In the genomic region with DNA sequence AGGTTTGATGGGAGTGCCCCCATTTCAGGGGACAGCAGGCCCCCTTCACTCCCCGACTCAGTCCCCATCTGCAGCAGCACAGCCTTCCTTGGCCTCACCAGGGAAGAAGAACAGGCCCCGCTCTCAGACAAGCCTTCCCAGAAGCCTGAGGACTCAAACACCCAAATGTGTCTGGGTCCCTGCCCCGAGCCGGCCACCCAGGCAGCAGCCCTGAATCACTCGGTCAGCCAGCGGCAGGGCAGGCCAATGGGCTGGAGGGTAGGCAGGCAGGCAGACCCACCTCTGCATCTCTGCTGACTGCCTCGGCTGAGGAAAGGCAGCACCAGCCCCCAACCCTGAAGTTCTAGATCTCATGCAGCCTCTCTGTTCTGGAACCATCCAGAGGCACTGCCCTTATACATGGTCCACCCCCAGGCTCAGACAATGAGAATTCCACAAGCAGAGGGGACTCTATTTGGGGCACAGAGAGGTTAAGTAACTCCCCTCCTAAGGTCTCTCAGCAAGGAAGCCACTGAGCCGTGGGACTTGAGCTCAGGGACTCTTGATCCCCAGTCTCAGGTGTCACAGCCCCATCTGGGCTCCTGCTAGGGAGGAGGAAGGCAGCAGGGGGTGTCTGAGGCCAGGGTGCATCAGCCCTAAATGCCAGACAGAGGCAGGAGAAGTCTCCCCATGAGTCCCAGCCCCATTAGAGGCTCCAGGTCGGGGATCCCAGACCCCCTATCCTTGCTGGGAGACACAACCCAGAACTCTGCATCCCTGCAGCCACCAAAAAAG, we compare ENCODE assay signal across 10 cellular contexts. TPM values are rescaled to one million over a fixed set of nuclear protein-coding genes. Genes with fewer than 3 reads are reported as not detected.
DNase-seq lines count a peak whose midpoint lies in the region; ATAC-seq and TF ChIP-seq lines count a peak whose summit lies in the region.
"Had no signal": no experiment of that assay in that cellular context is flagged by ENCODE, and none has a peak within 500 bp of the region (broad histone marks: within the 10 kb centered on the region; RNA-seq: fewer than 3 reads in every experiment).

No MANE protein-coding gene starts in this region.

- H2BK120ac ChIP-seq in neuronal stem cell (ENCODE audit: low read depth, low read length), result no peak overlapping the region

- H3K9ac ChIP-seq in KMS-11 (no peak overlapping the region), neuronal stem cell (ENCODE audit: low read depth, low read length, poor library complexity) (no peak overlapping the region)

- no peaks in the 10 kb centered on the region for H3K27me3 Mint-ChIP-seq in activated T-helper 17 cell treated with anti-CD3 and anti-CD28 coated beads, Interleukin-2, amount 50 U/mL, for 72 hours

- TF ChIP-seq CTCF in GM12875 (IDR thresholded peaks at IDR 0.05; ENCODE audit: borderline replicate concordance, insufficient read depth, low read depth, low read length), result peak; percentile 52; the same call in 1 of the 2 replicates
- TF ChIP-seq CTCF in KMS-11 (conservative IDR thresholded peaks at IDR 0.05; ENCODE audit: low read depth, low read length), result no peak

- no peaks in the 10 kb centered on the region for H3K79me2 ChIP-seq in KMS-11 (ENCODE audit: insufficient read depth, low read depth)

- peak overlapping the region; percentile 94; the same call in 1 of the 2 replicates for H3K4me2 ChIP-seq in KMS-11
- H3K4me2 ChIP-seq in neuronal stem cell (ENCODE audit: insufficient read depth, low read length, poor library complexity, severe bottlenecking), result no peak overlapping the region

- H3K79me1 ChIP-seq in neuronal stem cell (ENCODE audit: low read depth, low read length), result no peaks in the 10 kb centered on the region

- H3K18ac ChIP-seq in neuronal stem cell (ENCODE audit: low read length), result peak overlapping the region; percentile 95

- H2BK15ac ChIP-seq in neuronal stem cell (ENCODE audit: low read length), result peak overlapping the region; percentile 34

- peak overlapping the region; percentile 97 for H3K27ac Mint-ChIP-seq in activated T-helper 17 cell treated with anti-CD3 and anti-CD28 coated beads, Interleukin-2, amount 50 U/mL, for 72 hours

- H3K4ac ChIP-seq in neuronal stem cell (ENCODE audit: low read length), result no peak overlapping the region

- H4K8ac ChIP-seq in neuronal stem cell (ENCODE audit: low read depth, low read length), result no peak overlapping the region

- peak overlapping the region; percentile 44 for H2BK12ac ChIP-seq in neuronal stem cell (ENCODE audit: low read length)

- peaks cover 35% of the 10 kb centered on the region for H3K4me1 ChIP-seq in KMS-11 (ENCODE audit: low read depth, poor library complexity, severe bottlenecking)
- peaks cover 0 to 3% of the 10 kb centered on the region in 2 donors for H3K4me1 ChIP-seq in neuronal stem cell (ENCODE audit: control insufficient read depth in 2 of 2, insufficient read depth in 1 of 2, low read depth in 1 of 2, low read length in 2 of 2)

- H2AK5ac ChIP-seq in neuronal stem cell (ENCODE audit: low read depth, low read length), result peak overlapping the region; percentile 49

- ATAC-seq in activated T-helper 17 cell treated with anti-CD3 and anti-CD28 coated beads, Interleukin-2, amount 50 U/mL, for 72 hours (replicated peaks), result no peak
- no peak for ATAC-seq in GM21723 (IDR thresholded peaks at IDR 0.05; ENCODE audit: unreplicated experiment)
- ATAC-seq: SK-N-SH treated with all-trans-retinoic acid at 6 μM for 48 hours had no signal

- H3K14ac ChIP-seq in neuronal stem cell (ENCODE audit: low read length), result no peak overlapping the region

- H3K23ac ChIP-seq in neuronal stem cell (ENCODE audit: low read depth, low read length, poor library complexity), result no peak overlapping the region

- no peak overlapping the region for H2BK5ac ChIP-seq in neuronal stem cell (ENCODE audit: low read length)

- no CpG with 5 or more reads among the region's 9 CpGs for WGBS in neuronal stem cell (ENCODE audit: extremely low coverage in 2 of 2, insufficient read length in 2 of 2, insufficient replicate concordance in 1 of 2), 2 donors

- no peaks in the 10 kb centered on the region for H3K9me3 Mint-ChIP-seq in activated T-helper 17 cell treated with anti-CD3 and anti-CD28 coated beads, Interleukin-2, amount 50 U/mL, for 72 hours

- no peak overlapping the region for H2AFZ ChIP-seq in KMS-11 (ENCODE audit: low read depth)
- no peak overlapping the region for H2AFZ ChIP-seq in neuronal stem cell (ENCODE audit: low read length)

- H3K36me3 ChIP-seq in KMS-11 (ENCODE audit: insufficient read depth) (no peaks in the 10 kb centered on the region), neuronal stem cell (replicated peaks in 1 of 2; ENCODE audit: control insufficient read depth in 2 of 2, insufficient read depth in 2 of 2, low read length in 2 of 2) (no peaks in the 10 kb centered on the region)

- no peaks in the 10 kb centered on the region for H3K27me3 ChIP-seq in KMS-11 (ENCODE audit: insufficient read depth, low read depth)
- peaks cover 0 to 36% (median 0%) of the 10 kb centered on the region in 3 experiments for H3K27me3 ChIP-seq in neuronal stem cell (ENCODE audit: control insufficient read depth in 3 of 3, insufficient read depth in 3 of 3, low read depth in 1 of 3, low read length in 3 of 3)

- H3K4me3 Mint-ChIP-seq in activated T-helper 17 cell treated with anti-CD3 and anti-CD28 coated beads, Interleukin-2, amount 50 U/mL, for 72 hours, result peak overlapping the region; percentile 80

- no peak overlapping the region for H4K91ac ChIP-seq in neuronal stem cell (ENCODE audit: low read depth, low read length, poor library complexity)

- H3K4me1 Mint-ChIP-seq in activated T-helper 17 cell treated with anti-CD3 and anti-CD28 coated beads, Interleukin-2, amount 50 U/mL, for 72 hours, result peaks cover 27% of the 10 kb centered on the region

- DNase-seq in neuronal stem cell (ENCODE audit: low spot score) (no peak), RKO (ENCODE audit: low spot score) (no peak), DMS53 (lab: John Stamatoyannopoulos, UW) (no peak)
- DNase-seq: foreskin fibroblast, NCI-H1694 had no signal

- H3K27ac ChIP-seq in KMS-11 (no peak overlapping the region), neuronal stem cell (replicated peaks; ENCODE audit: low read length) (no peak overlapping the region)

- no peaks in the 10 kb centered on the region for H3K9me3 ChIP-seq in neuronal stem cell (replicated peaks in 1 of 2; ENCODE audit: control insufficient read depth in 2 of 2, insufficient read depth in 1 of 2, low read depth in 1 of 2, low read length in 2 of 2)

- H3K4me3 ChIP-seq in GM12875 (ENCODE audit: low read depth, low read length) (peak overlapping the region; percentile 92), KMS-11 (IDR thresholded peaks at IDR 0.05; ENCODE audit: insufficient read depth, low read depth, low read length) (no peak overlapping the region), neuronal stem cell (ENCODE audit: low read length in 2 of 2) (no peak overlapping the region)

- H4K20me1 ChIP-seq in KMS-11 (ENCODE audit: insufficient read depth), result no peaks in the 10 kb centered on the region

- H3K36me3 Mint-ChIP-seq in activated T-helper 17 cell treated with anti-CD3 and anti-CD28 coated beads, Interleukin-2, amount 50 U/mL, for 72 hours (ENCODE audit: low read depth), result peaks cover 71% of the 10 kb centered on the region

RNA-seq across cellular contexts. Expression of a gene that starts 33.2 kb away (rescaled TPM):
- total RNA-seq in activated T-helper 17 cell treated with anti-CD3 and anti-CD28 coated beads, Interleukin-2, amount 50 U/mL, for 72 hours, result 100 to 1,000 TPM; 116 to 145 TPM
- polyA plus RNA-seq in neuronal stem cell (2013, experiment 1 of 2), result 0.15 TPM
- polyA plus RNA-seq in neuronal stem cell (2013, experiment 2 of 2), result 0.25 TPM
